ENCODE assay signal across 21 cellular contexts in the genomic region with DNA sequence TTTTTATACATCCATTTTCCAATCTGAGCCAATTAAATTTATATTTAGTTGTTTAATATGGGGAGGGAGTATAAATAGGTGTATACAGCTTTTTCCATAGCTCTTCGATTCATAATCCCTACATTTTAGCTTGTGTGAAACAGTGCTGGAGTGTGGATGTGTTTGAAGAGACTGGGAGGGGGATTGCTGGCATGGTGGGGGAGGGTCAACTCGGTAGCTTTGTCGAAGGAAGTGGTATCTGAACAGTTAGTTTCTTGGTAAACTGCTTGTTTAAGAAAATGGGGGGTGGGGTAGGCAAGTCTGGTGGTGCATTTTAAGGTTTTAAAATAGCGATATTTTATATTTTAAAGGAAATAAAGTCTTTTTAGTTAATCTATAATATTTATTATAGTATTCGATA. TPM values are rescaled to one million over a fixed set of nuclear protein-coding genes. Genes with fewer than 3 reads are reported as not detected.
DNase-seq lines count a peak whose midpoint lies in the region; ATAC-seq and TF ChIP-seq lines count a peak whose summit lies in the region.
"Had no signal": no experiment of that assay in that cellular context is flagged by ENCODE, and none has a peak within 500 bp of the region (broad histone marks: within the 10 kb centered on the region; RNA-seq: fewer than 3 reads in every experiment).

No MANE protein-coding gene starts in this region.

- WGBS in neuronal stem cell (ENCODE audit: extremely low coverage in 2 of 2, insufficient read length in 2 of 2, insufficient replicate concordance in 1 of 2), 2 donors = no CpG with 5 or more reads among the region's 5 CpGs

- no peak overlapping the region for H2BK120ac ChIP-seq in neuronal stem cell (ENCODE audit: low read depth, low read length)

- H3K4me3 ChIP-seq in fibroblast of villous mesenchyme (ENCODE audit: low read depth, low read length) (peak overlapping the region; percentile 5), neuronal stem cell (ENCODE audit: low read length in 2 of 2) (peak overlapping the region in 1 of 2 donors; percentile 73)
- H3K4me3 ChIP-seq: transverse colon had no signal

- H3K9me3 ChIP-seq in neuronal stem cell (replicated peaks in 1 of 2; ENCODE audit: control insufficient read depth in 2 of 2, insufficient read depth in 1 of 2, low read depth in 1 of 2, low read length in 2 of 2) = no peaks in the 10 kb centered on the region
- H3K9me3 ChIP-seq: transverse colon had no signal

- H3K9ac ChIP-seq in neuronal stem cell (ENCODE audit: low read depth, low read length, poor library complexity) = no peak overlapping the region

- H2BK5ac ChIP-seq in neuronal stem cell (ENCODE audit: low read length) = no peak overlapping the region

- H3K79me1 ChIP-seq in neuronal stem cell (ENCODE audit: low read depth, low read length) = peaks cover 2% of the 10 kb centered on the region

- H3K18ac ChIP-seq in neuronal stem cell (ENCODE audit: low read length) = no peak overlapping the region

- DNase-seq in NCI-H748 (lab: John Stamatoyannopoulos, UW; ENCODE audit: unreplicated experiment) = peak; percentile 53
- no peak for DNase-seq in NCI-H748 treated with DMSO at 0.1 percent for 48 hours (lab: John Stamatoyannopoulos, UW)
- DNase-seq in NCI-H446 treated with DMSO at 0.1 percent for 48 hours (lab: John Stamatoyannopoulos, UW) = peak; percentile 43
- DNase-seq in fibroblast of villous mesenchyme (ENCODE audit: low read depth) = no peak
- DNase-seq in neuronal stem cell (ENCODE audit: low spot score) = no peak
- DNase-seq in posterior vena cava (ENCODE audit: low spot score) = no peak
- DNase-seq: activated CD4-positive, alpha-beta memory T cell treated with anti-CD3 and anti-CD28 coated beads for 36 hours; CD4-positive, alpha-beta T cell; NCI-H1436; NCI-H510A; RPMI8226; stimulated activated CD4-positive, alpha-beta T cell treated with anti-CD3 and anti-CD28 coated beads, Interleukin-2, amount 100 ng/mL, for 48 hours; T-helper 9 cell; transverse colon had no signal

- peak overlapping the region; percentile 41 for H2AFZ ChIP-seq in neuronal stem cell (ENCODE audit: low read length)

- no peak overlapping the region for H2AK5ac ChIP-seq in neuronal stem cell (ENCODE audit: low read depth, low read length)

- H3K27me3 ChIP-seq in neuronal stem cell (ENCODE audit: control insufficient read depth in 3 of 3, insufficient read depth in 3 of 3, low read depth in 1 of 3, low read length in 3 of 3) = no peaks in the 10 kb centered on the region

- H2BK15ac ChIP-seq in neuronal stem cell (ENCODE audit: low read length) = no peak overlapping the region

- H3K4me2 ChIP-seq in neuronal stem cell (ENCODE audit: insufficient read depth, low read length, poor library complexity, severe bottlenecking) = no peak overlapping the region

- no peak overlapping the region for H4K8ac ChIP-seq in neuronal stem cell (ENCODE audit: low read depth, low read length)

- intact Hi-C loops in posterior vena cava (cut with DNase I) = no loop called here

- peak overlapping the region; percentile 95 for H3K27ac ChIP-seq in neuronal stem cell (replicated peaks; ENCODE audit: low read length)
- H3K27ac ChIP-seq: 22Rv1, transverse colon had no signal

- H4K91ac ChIP-seq in neuronal stem cell (ENCODE audit: low read depth, low read length, poor library complexity) = no peak overlapping the region

- H3K4me1 ChIP-seq in neuronal stem cell (ENCODE audit: control insufficient read depth in 2 of 2, insufficient read depth in 1 of 2, low read depth in 1 of 2, low read length in 2 of 2) = peaks cover 0 to 13% of the 10 kb centered on the region in 2 donors
- H3K4me1 ChIP-seq: transverse colon had no signal

- no peak for TF ChIP-seq CTCF in fibroblast of villous mesenchyme (IDR thresholded peaks at IDR 0.05; ENCODE audit: insufficient read depth, low read depth, low read length)

- H3K23ac ChIP-seq in neuronal stem cell (ENCODE audit: low read depth, low read length, poor library complexity) = no peak overlapping the region

- H3K14ac ChIP-seq in neuronal stem cell (ENCODE audit: low read length) = no peak overlapping the region

- H2BK12ac ChIP-seq in neuronal stem cell (ENCODE audit: low read length) = no peak overlapping the region

- H3K4ac ChIP-seq in neuronal stem cell (ENCODE audit: low read length) = no peak overlapping the region

- H3K36me3 ChIP-seq in neuronal stem cell (replicated peaks in 1 of 2; ENCODE audit: control insufficient read depth in 2 of 2, insufficient read depth in 2 of 2, low read length in 2 of 2) = no peaks in the 10 kb centered on the region
- H3K36me3 ChIP-seq: transverse colon had no signal

- ATAC-seq in HG02885 (IDR thresholded peaks at IDR 0.05; ENCODE audit: poor library complexity, unreplicated experiment) (no peak), GM19452 (IDR thresholded peaks at IDR 0.05; ENCODE audit: unreplicated experiment) (no peak)

RNA-seq across cellular contexts. Expression of gene LIN28B, which starts 1.4 kb away (rescaled TPM):
- total RNA-seq in fibroblast of villous mesenchyme (5.6 and 7.4 TPM in 2 replicates), posterior vena cava (not detected)
- 84.6 TPM for polyA plus RNA-seq in neuronal stem cell (2013, experiment 1 of 2)
- 86.2 TPM for polyA plus RNA-seq in neuronal stem cell (2013, experiment 2 of 2)
- total RNA-seq: activated CD4-positive, alpha-beta memory T cell treated with anti-CD3 and anti-CD28 coated beads for 36 hours; activated T-helper 1 cell treated with anti-CD3 and anti-CD28 coated beads, Interleukin-12 subunit alpha, Interleukin-12 subunit beta, Interleukin-2, Interleukin-4 antibody, amounts not matched to agents 30 ng/mL and 10 ng/mL and 1 ng/mL, durations not matched to agents 14 hours and 24 hours and 36 hours; CD4-positive, alpha-beta T cell; chondrocyte; epithelial cell of proximal tubule; myocyte; transverse colon had no signal

Comparison
In these comparisons a context has a peak if more than half of its experiments do, and no peak if none do; other contexts are left out.
1. DNase-seq: peak in NCI-H748 (single experiment) and NCI-H446 treated with DMSO at 0.1 percent for 48 hours (single experiment); none in NCI-H748 treated with DMSO at 0.1 percent for 48 hours (single experiment), fibroblast of villous mesenchyme (single experiment), neuronal stem cell (single experiment) and posterior vena cava (single experiment).